In the genomic region with DNA sequence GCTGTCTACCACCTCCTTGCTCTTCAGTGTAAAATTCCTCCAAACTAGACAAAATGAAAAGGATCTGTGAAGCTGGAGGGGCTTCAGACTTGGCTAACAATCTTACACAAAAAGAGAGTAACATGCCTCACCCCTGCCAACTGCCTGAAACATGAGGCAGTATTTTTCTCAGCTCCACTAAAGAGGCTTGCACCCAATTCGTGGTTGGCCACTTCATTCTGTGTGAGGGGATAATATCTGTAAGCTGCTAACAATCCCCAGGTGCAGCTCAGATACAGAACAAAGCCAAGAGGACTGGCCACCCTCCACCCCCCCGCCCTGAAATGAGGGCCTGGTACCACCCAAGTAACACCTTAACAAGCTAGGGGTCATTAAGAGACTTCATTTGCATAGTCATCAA, we compare ENCODE assay signal across 18 cellular contexts. TPM values are rescaled to one million over a fixed set of nuclear protein-coding genes. Genes with fewer than 3 reads are reported as not detected.
A peak's percentile ranks its signal among the peaks of the same experiment; 100 is the strongest.
DNase-seq lines count a peak whose midpoint lies in the region; ATAC-seq and TF ChIP-seq lines count a peak whose summit lies in the region.
"Had no signal": no experiment of that assay in that cellular context is flagged by ENCODE, and none has a peak within 500 bp of the region (broad histone marks: within the 10 kb centered on the region; RNA-seq: fewer than 3 reads in every experiment).

No MANE protein-coding gene starts in this region.

- H3K27me3 ChIP-seq in psoas muscle (ENCODE audit: insufficient read depth in 3 of 3, low read length in 2 of 3), result no peaks in the 10 kb centered on the region
- H3K27me3 ChIP-seq: ascending aorta, vagina had no signal

- peaks cover 38% of the 10 kb centered on the region for H3K27me3 Mint-ChIP-seq in T-helper 17 cell
- H3K27me3 Mint-ChIP-seq in nephron (ENCODE audit: low read depth), result peaks cover 37% of the 10 kb centered on the region

- peaks cover 5% of the 10 kb centered on the region for H3K36me3 Mint-ChIP-seq in T-helper 17 cell (ENCODE audit: low read depth)
- no peaks in the 10 kb centered on the region for H3K36me3 Mint-ChIP-seq in nephron (ENCODE audit: low read depth)

- DNase-seq in NCI-H748 (lab: John Stamatoyannopoulos, UW; ENCODE audit: unreplicated experiment), result peak; percentile 42
- no peak for DNase-seq in NCI-H748 treated with DMSO at 0.1 percent for 48 hours (lab: John Stamatoyannopoulos, UW)
- DNase-seq in T-helper 17 cell, result no peak
- DNase-seq in AG08396 (ENCODE audit: low spot score), result no peak
- no peak for DNase-seq in GM13977 (ENCODE audit: low spot score)
- no peak for DNase-seq in psoas muscle
- DNase-seq: activated CD8-positive, alpha-beta memory T cell treated with anti-CD3 and anti-CD28 coated beads, Interleukin-2, amount 50 U/mL, for 4 hours; DMS79; effector CD4-positive, alpha-beta T cell; foreskin melanocyte; left ventricle myocardium inferior; NCI-H2081 treated with DMSO at 0.1 percent for 48 hours; spleen had no signal

- intact Hi-C loops in psoas muscle (cut with DNase I), result loop anchor here (5.0 to 10.0 kb wide), 3 partner anchors 48 to 130 kb away; no protein-coding TSS in a partner anchor

- TF ChIP-seq CTCF in nephron (IDR thresholded peaks at IDR 0.05; ENCODE audit: unreplicated experiment in 3 of 3) (no peak), GM13977 (IDR thresholded peaks at IDR 0.05; ENCODE audit: extremely low read depth, insufficient read depth, missing control alignments) (no peak), psoas muscle (IDR thresholded peaks at IDR 0.05) (no peak)

- 57 to 63% (median 59%) methylated on average over 2 of the region's 2 CpGs for WGBS in psoas muscle, 3 donors

- H3K9me3 Mint-ChIP-seq in nephron, result no peaks in the 10 kb centered on the region

- H3K4me1 ChIP-seq in psoas muscle, result peaks cover 4% of the 10 kb centered on the region

- H3K4me3 Mint-ChIP-seq in T-helper 17 cell (peak overlapping the region; percentile 99), nephron (peak overlapping the region; percentile 94 to 100 (median 99))

- no peaks in the 10 kb centered on the region for H3K36me3 ChIP-seq in psoas muscle (ENCODE audit: insufficient read depth in 1 of 2, low read depth in 1 of 2)
- H3K36me3 ChIP-seq: ascending aorta, left ventricle myocardium inferior, neutrophil, spleen, vagina had no signal

- H3K4me1 Mint-ChIP-seq in T-helper 17 cell, result peaks cover 33% of the 10 kb centered on the region
- peaks cover 29% of the 10 kb centered on the region for H3K4me1 Mint-ChIP-seq in nephron

- in situ Hi-C loops in GM13977 (cut with MboI; ENCODE audit: low pct_unique_long_range_greater_than_20kb, low sequenced_read_pairs, unreplicated experiment), result loop anchor here (10.0 kb wide), 1 partner anchor 100 kb away; no protein-coding TSS in a partner anchor

- no peak overlapping the region for H3K27ac ChIP-seq in psoas muscle
- H3K27ac ChIP-seq: ascending aorta, left ventricle myocardium inferior, neutrophil, spleen, vagina had no signal

- H3K4me3 ChIP-seq in psoas muscle, result no peak overlapping the region
- H3K4me3 ChIP-seq: spleen had no signal

- ATAC-seq in HG03432 (IDR thresholded peaks at IDR 0.05; ENCODE audit: unreplicated experiment) (peak; percentile 0), T-helper 17 cell (no peak), psoas muscle (no peak)

- H3K27ac Mint-ChIP-seq in T-helper 17 cell (peak overlapping the region; percentile 98), nephron (peak overlapping the region in 1 of 3 experiments; percentile 56)

- no peaks in the 10 kb centered on the region for H3K9me3 ChIP-seq in T-helper 17 cell (ENCODE audit: control insufficient read depth, low read length, poor library complexity, severe bottlenecking)
- no peaks in the 10 kb centered on the region for H3K9me3 ChIP-seq in psoas muscle
- H3K9me3 ChIP-seq: ascending aorta, left ventricle myocardium inferior, neutrophil, spleen, vagina had no signal

RNA-seq across cellular contexts. Expression of gene MB21D2, which starts 2.8 kb away (rescaled TPM):
- total RNA-seq in T-helper 17 cell (10 to 100 TPM; 10.1 to 12.3 TPM), psoas muscle (1 to 10 TPM; 1.3 to 2.6 (median 2.2) TPM)
- 1 to 10 TPM in 1 of 3 donors, under 1 TPM in 2; 0.61 to 1.2 (median 0.76) TPM for polyA plus RNA-seq in psoas muscle
